8 cellular contexts compared by ENCODE assay signal in genomic region chr22:37485006-37485713, GRCh38. TPM values are rescaled to one million over a fixed set of nuclear protein-coding genes. Genes with fewer than 3 reads are reported as not detected.
DNase-seq lines count a peak whose midpoint lies in the region; ATAC-seq, FAIRE-seq and TF ChIP-seq lines count a peak whose summit lies in the region.

No MANE protein-coding gene starts in this region.

- peak overlapping the region; percentile 98 for H3K4me3 Mint-ChIP-seq in activated CD4-positive, alpha-beta memory T cell treated with anti-CD3 and anti-CD28 coated beads, Interleukin-2, amount 10 ng/mL, durations not matched to agents 7 days and 5 days

- no peak for TF ChIP-seq POLR2A in gastroesophageal sphincter (IDR thresholded peaks at IDR 0.05)

- CTCF ChIA-PET in activated CD4-positive, alpha-beta memory T cell treated with anti-CD3 and anti-CD28 coated beads, Interleukin-2, amount 10 ng/mL, durations not matched to agents 7 days and 5 days (lab: Charles Lee) = interaction anchor here (0.8 to 4.1 kb wide), 8 partner anchors 11 to 226 kb away, joined by 3 to 27 read pairs (median 6); partner anchors contain the start of gene GGA1

- peak; percentile 73 for DNase-seq in activated CD4-positive, alpha-beta memory T cell treated with anti-CD3 and anti-CD28 coated beads, Interleukin-2, amount 10 ng/mL, durations not matched to agents 7 days and 5 days
- DNase-seq in stimulated activated CD4-positive, alpha-beta T cell treated with anti-CD3 and anti-CD28 coated beads, Interleukin-2, amount 100 ng/mL, for 24 hours = peak; percentile 63 to 68
- DNase-seq in D721Med (ENCODE audit: insufficient read length, low spot score) = no peak
- DNase-seq in A172 (ENCODE audit: low spot score) = no peak
- no peak for DNase-seq in NCI-H1436 (lab: John Stamatoyannopoulos, UW)

- H3K27ac Mint-ChIP-seq in activated CD4-positive, alpha-beta memory T cell treated with anti-CD3 and anti-CD28 coated beads, Interleukin-2, amount 10 ng/mL, durations not matched to agents 7 days and 5 days = peak overlapping the region; percentile 94

- H3K4me3 ChIP-seq in gastroesophageal sphincter = peak overlapping the region; percentile 3 to 45

- TF ChIP-seq CTCF in gastroesophageal sphincter (IDR thresholded peaks at IDR 0.05) (no peak), D721Med (IDR thresholded peaks at IDR 0.05; ENCODE audit: insufficient read depth, missing control alignments) (no peak)

- H3K9me3 Mint-ChIP-seq in activated CD4-positive, alpha-beta memory T cell treated with anti-CD3 and anti-CD28 coated beads, Interleukin-2, amount 10 ng/mL, durations not matched to agents 7 days and 5 days = no peaks in the 10 kb centered on the region

- peaks cover 56% of the 10 kb centered on the region for H3K4me1 Mint-ChIP-seq in activated CD4-positive, alpha-beta memory T cell treated with anti-CD3 and anti-CD28 coated beads, Interleukin-2, amount 10 ng/mL, durations not matched to agents 7 days and 5 days

- H3K27me3 ChIP-seq in gastroesophageal sphincter = peaks cover 85% of the 10 kb centered on the region

- no peak for TF ChIP-seq EP300 in gastroesophageal sphincter (IDR thresholded peaks at IDR 0.05)

- H3K27me3 Mint-ChIP-seq in activated CD4-positive, alpha-beta memory T cell treated with anti-CD3 and anti-CD28 coated beads, Interleukin-2, amount 10 ng/mL, durations not matched to agents 7 days and 5 days = no peaks in the 10 kb centered on the region

- peak overlapping the region in 3 of 4 donors; percentile 64 to 75 (median 71) for H3K27ac ChIP-seq in gastroesophageal sphincter

- no peak for FAIRE-seq in D721Med (lab: Jason Lieb, UNC)

- POLR2A ChIA-PET in activated CD4-positive, alpha-beta memory T cell treated with anti-CD3 and anti-CD28 coated beads, Interleukin-2, amount 10 ng/mL, durations not matched to agents 7 days and 5 days (lab: Charles Lee) = interaction anchor here (0.6 to 5.7 kb wide), 20 partner anchors 13 to 411 kb away, joined by 3 to 39 read pairs (median 4); partner anchors contain the start of genes GGA1, IL2RB, LGALS1 and RAC2

- peaks cover 46% of the 10 kb centered on the region for H3K36me3 Mint-ChIP-seq in activated CD4-positive, alpha-beta memory T cell treated with anti-CD3 and anti-CD28 coated beads, Interleukin-2, amount 10 ng/mL, durations not matched to agents 7 days and 5 days (ENCODE audit: low read depth)

- no peaks in the 10 kb centered on the region for H3K9me3 ChIP-seq in gastroesophageal sphincter

- H3K4me1 ChIP-seq in gastroesophageal sphincter = peaks cover 0 to 33% (median 7%) of the 10 kb centered on the region in 3 donors

- WGBS in gastroesophageal sphincter (ENCODE audit: low coverage in 1 of 2), 2 donors = 53 to 64% methylated on average over 8 to 10 of the region's 29 CpGs

- no peaks in the 10 kb centered on the region for H3K36me3 ChIP-seq in gastroesophageal sphincter

- ATAC-seq in HG03280 (IDR thresholded peaks at IDR 0.05; ENCODE audit: unreplicated experiment) = peak; percentile 33
- no peak for ATAC-seq in gastroesophageal sphincter
- ATAC-seq in HG03097 (IDR thresholded peaks at IDR 0.05; ENCODE audit: low FRiP score, unreplicated experiment) = no peak

RNA-seq across cellular contexts. Expression of gene MFNG, which starts 1.0 kb away (rescaled TPM):
- 100 to 1,000 TPM; 200 to 203 TPM for total RNA-seq in activated CD4-positive, alpha-beta memory T cell treated with anti-CD3 and anti-CD28 coated beads, Interleukin-2, amount 10 ng/mL, durations not matched to agents 7 days and 5 days
- total RNA-seq in gastroesophageal sphincter = 10 to 100 TPM in 3 of 4 donors, 1 to 10 TPM in 1; 6.4 to 14.6 (median 12.1) TPM
- 0.86 and 0.95 TPM in 2 replicates for total RNA-seq in A172 (2014; rRNA removed; shearing (Covaris generic))

RNA-seq across cellular contexts. Expression of gene CARD10, which starts 34.1 kb away (rescaled TPM):
- total RNA-seq in activated CD4-positive, alpha-beta memory T cell treated with anti-CD3 and anti-CD28 coated beads, Interleukin-2, amount 10 ng/mL, durations not matched to agents 7 days and 5 days = under 1 TPM in 1 of 2 experiments, not detected in 1; 0.08 TPM
- 10 to 100 TPM in 2 of 4 donors, 1 to 10 TPM in 2; 4.0 to 14.0 (median 9.9) TPM for total RNA-seq in gastroesophageal sphincter
- 20.4 and 41.0 TPM in 2 replicates for total RNA-seq in A172 (2014; rRNA removed; shearing (Covaris generic))

RNA-seq across cellular contexts. Expression of gene ELFN2, which starts 57.9 kb away (rescaled TPM):
- under 1 TPM; 0.28 to 0.38 TPM for total RNA-seq in activated CD4-positive, alpha-beta memory T cell treated with anti-CD3 and anti-CD28 coated beads, Interleukin-2, amount 10 ng/mL, durations not matched to agents 7 days and 5 days
- total RNA-seq in gastroesophageal sphincter = under 1 TPM in 3 of 4 donors, not detected in 1; under 0.01 to 0.19 (median 0.16) TPM
- total RNA-seq in A172 (2014; rRNA removed; shearing (Covaris generic)) = 0.93 and 1.1 TPM in 2 replicates

Comparison
In these comparisons a context has a peak if more than half of its experiments do, and no peak if none do; other contexts are left out.
1. DNase-seq: peak in activated CD4-positive, alpha-beta memory T cell treated with anti-CD3 and anti-CD28 coated beads, Interleukin-2, amount 10 ng/mL, durations not matched to agents 7 days and 5 days (single experiment) and stimulated activated CD4-positive, alpha-beta T cell treated with anti-CD3 and anti-CD28 coated beads, Interleukin-2, amount 100 ng/mL, for 24 hours (2 of 2); none in D721Med (single experiment), A172 (single experiment) and NCI-H1436 (single experiment).
2. RNA of gene MFNG, which starts 1.0 kb away (total RNA-seq): 200 to 203 TPM in activated CD4-positive, alpha-beta memory T cell treated with anti-CD3 and anti-CD28 coated beads, Interleukin-2, amount 10 ng/mL, durations not matched to agents 7 days and 5 days; 6.4 to 14.6 TPM in gastroesophageal sphincter and 0.86 to 0.95 TPM in A172; every median in the first group is over 10 times any median in the second.
3. RNA of gene CARD10, which starts 34.1 kb away (total RNA-seq): 20.4 to 41.0 TPM in A172 and 4.0 to 14.0 TPM in gastroesophageal sphincter; 0.08 TPM in activated CD4-positive, alpha-beta memory T cell treated with anti-CD3 and anti-CD28 coated beads, Interleukin-2, amount 10 ng/mL, durations not matched to agents 7 days and 5 days; every median in the first group is over 4 times any median in the second.